In genomic region chr7:157011333-157012112, GRCh38 we compare ENCODE assay signal across 1 cellular context.
TF ChIP-seq lines count a peak whose summit lies in the region.

No MANE protein-coding gene starts in this region.

TF ChIP-seq in SK-N-SH treated with all-trans-retinoic acid at 6 μM for 48 hours, 23 proteins besides CTCF, POLR2A, EP300 and RAD21 (continued from another document):
- TF ChIP-seq CSRNP3 (CRISPR knock-in tag; IDR thresholded peaks at IDR 0.05) (no peak), TOX (CRISPR knock-in tag; IDR thresholded peaks at IDR 0.05; ENCODE audit: borderline replicate concordance) (no peak), ZNF8 (CRISPR knock-in tag; IDR thresholded peaks at IDR 0.05) (no peak), OSR1 (CRISPR knock-in tag; IDR thresholded peaks at IDR 0.05) (no peak), CSDC2 (CRISPR knock-in tag; IDR thresholded peaks at IDR 0.05) (no peak), RARB (CRISPR knock-in tag; IDR thresholded peaks at IDR 0.05) (no peak), ARNTL (CRISPR knock-in tag; IDR thresholded peaks at IDR 0.05; ENCODE audit: borderline replicate concordance, low read depth) (no peak)
TF ChIP-seq in SK-N-SH treated with all-trans-retinoic acid at 6 μM for 48 hours: peak in this region for 0.
